12 cellular contexts compared by ENCODE assay signal in genomic region chr2:168375195-168375798, GRCh38.
DNase-seq lines count a peak whose midpoint lies in the region; ATAC-seq, FAIRE-seq and TF ChIP-seq lines count a peak whose summit lies in the region.
"Had no signal": no experiment of that assay in that cellular context is flagged by ENCODE, and none has a peak within 500 bp of the region (broad histone marks: within the 10 kb centered on the region; RNA-seq: fewer than 3 reads in every experiment).

No MANE protein-coding gene starts in this region.

- H3K36me3 ChIP-seq in A673 (ENCODE audit: insufficient read depth, low read length, poor library complexity, severe bottlenecking): no peaks in the 10 kb centered on the region
- no peaks in the 10 kb centered on the region for H3K36me3 ChIP-seq in ovary
- H3K36me3 ChIP-seq: gastrocnemius medialis had no signal

- H3K4me3 ChIP-seq in A673 (ENCODE audit: low read depth, low read length, poor library complexity, severe bottlenecking) (no peak overlapping the region), fibroblast of the aortic adventitia (ENCODE audit: low read depth, low read length) (no peak overlapping the region), ovary (no peak overlapping the region)
- H3K4me3 ChIP-seq: gastrocnemius medialis had no signal

- no peak for TF ChIP-seq POLR2A in ovary (IDR thresholded peaks at IDR 0.05)

- DNase-seq in A673 (ENCODE audit: low spot score) (no peak), RCC 7860 (ENCODE audit: low spot score) (no peak), fibroblast of the aortic adventitia (ENCODE audit: low read depth) (peak; percentile 17), EL (no peak), DMS153 (lab: John Stamatoyannopoulos, UW) (no peak), ovary (no peak)
- DNase-seq: activated T-cell treated with anti-CD3 and anti-CD28 coated beads for 4 hours, gastrocnemius medialis, KBM-7, NCI-H526 treated with DMSO at 0.1 percent for 48 hours had no signal

- H3K9me3 ChIP-seq in A673 (ENCODE audit: low read depth, low read length, poor library complexity, severe bottlenecking): no peaks in the 10 kb centered on the region
- no peaks in the 10 kb centered on the region for H3K9me3 ChIP-seq in ovary
- H3K9me3 ChIP-seq: gastrocnemius medialis had no signal

- CTCF ChIA-PET in A673 (lab: Charles Lee): no interaction called here

- no peak for ATAC-seq in HG03439 (IDR thresholded peaks at IDR 0.05; ENCODE audit: unreplicated experiment)
- ATAC-seq: gastrocnemius medialis had no signal

- no TSS peak for BruUV-seq in A673 (replicated peaks; lab: Mats Ljungman, UMichigan)

- H3K27me3 ChIP-seq in A673 (replicated peaks; ENCODE audit: insufficient read depth, low read depth, low read length, poor library complexity): no peaks in the 10 kb centered on the region
- no peaks in the 10 kb centered on the region for H3K27me3 ChIP-seq in ovary
- H3K27me3 ChIP-seq: gastrocnemius medialis had no signal

- H3K27ac ChIP-seq in A673 (ENCODE audit: low read depth, low read length, poor library complexity, severe bottlenecking) (no peak overlapping the region), ovary (no peak overlapping the region)
- H3K27ac ChIP-seq: gastrocnemius medialis had no signal

- intact Hi-C loops in A673 (cut with micrococcal nuclease; ENCODE audit: unreplicated experiment) (no loop called here), ovary (cut with DNase I) (no loop called here)

- FAIRE-seq in RCC 7860 (lab: Jason Lieb, UNC): peak; percentile 4

- no peaks in the 10 kb centered on the region for H3K4me1 ChIP-seq in A673 (ENCODE audit: insufficient read depth, low read length, poor library complexity, severe bottlenecking)
- no peaks in the 10 kb centered on the region for H3K4me1 ChIP-seq in ovary (ENCODE audit: insufficient read depth)
- H3K4me1 ChIP-seq: gastrocnemius medialis had no signal

- TF ChIP-seq CTCF in A673 (conservative IDR thresholded peaks at IDR 0.05; ENCODE audit: low read depth, low read length) (peak; percentile 59), GM12873 (IDR thresholded peaks at IDR 0.05; ENCODE audit: insufficient read depth, low read depth, low read length, missing control alignments) (peak; percentile 10), fibroblast of the aortic adventitia (IDR thresholded peaks at IDR 0.05; ENCODE audit: insufficient read depth, low read length) (peak; percentile 61), ovary (IDR thresholded peaks at IDR 0.05) (no peak)

- POLR2A ChIA-PET in A673 (lab: Charles Lee; ENCODE audit: low non-redundant PET): no interaction called here

- TF ChIP-seq EP300 in ovary (IDR thresholded peaks at IDR 0.05): no peak

Comparison
In these comparisons a context has a peak if more than half of its experiments do, and no peak if none do; other contexts are left out.
1. CTCF ChIP-seq: peak in A673 (single experiment), GM12873 (single experiment) and fibroblast of the aortic adventitia (single experiment); none in ovary (0 of 3).